ENCODE assay signal across 8 cellular contexts in the genomic region with DNA sequence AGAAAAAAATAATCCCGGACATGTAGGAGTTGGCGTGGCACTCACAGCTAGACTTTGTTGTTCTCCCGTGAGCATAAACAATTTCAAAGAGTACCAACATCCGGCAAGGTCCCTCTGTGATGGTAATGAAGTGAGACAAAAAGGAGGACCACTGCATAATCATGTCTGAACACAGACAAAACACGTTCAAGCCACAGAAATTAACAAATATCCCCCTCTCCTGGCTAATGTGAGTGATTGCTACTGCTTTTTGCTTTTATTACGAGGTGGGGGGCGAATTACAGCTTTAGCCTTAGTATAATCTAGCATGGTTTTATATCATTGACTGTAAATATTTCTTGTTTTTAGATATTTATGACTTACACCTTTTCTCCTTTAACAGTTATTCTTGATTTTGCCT.
A peak's percentile ranks its signal among the peaks of the same experiment; 100 is the strongest.
DNase-seq lines count a peak whose midpoint lies in the region; ATAC-seq and TF ChIP-seq lines count a peak whose summit lies in the region.

No MANE protein-coding gene starts in this region.

- TF ChIP-seq POLR2A in transverse colon (IDR thresholded peaks at IDR 0.05), result no peak
- no peak for TF ChIP-seq POLR2A in body of pancreas (IDR thresholded peaks at IDR 0.05)

- no peaks in the 10 kb centered on the region for H3K27me3 ChIP-seq in hepatocyte
- no peaks in the 10 kb centered on the region for H3K27me3 ChIP-seq in transverse colon
- no peaks in the 10 kb centered on the region for H3K27me3 ChIP-seq in body of pancreas

- intact Hi-C loops in transverse colon (cut with DNase I; ENCODE audit: low total_unique reads) (no loop called here), body of pancreas (cut with DNase I) (no loop called here)

- H3K9me2 ChIP-seq in hepatocyte (replicated peaks; ENCODE audit: insufficient read depth), result no peaks in the 10 kb centered on the region

- in situ Hi-C loops in transverse colon (cut with MboI; ENCODE audit: low pct_ligation_motif_present in 1 of 4, low pct_unique_long_range_greater_than_20kb in 1 of 4, low sequenced_read_pairs in 3 of 4), result no loop called here

- CTCF ChIA-PET in RWPE1 (lab: Yijun Ruan, JAX), result interaction anchor here (0.6 to 0.7 kb wide), 3 partner anchors 10 to 1444 kb away, joined by 3 read pairs; no protein-coding TSS in a partner anchor

- H3K27ac ChIP-seq in RWPE1 (no peak overlapping the region), hepatocyte (no peak overlapping the region), transverse colon (no peak overlapping the region), body of pancreas (no peak overlapping the region)

- TF ChIP-seq EP300 in transverse colon (IDR thresholded peaks at IDR 0.05; ENCODE audit: low read depth), result no peak

- DNase-seq in AG09319 (ENCODE audit: extremely low read depth, low read depth) (no peak), HT1080 (ENCODE audit: low read depth) (peak; percentile 23), RWPE1 (ENCODE audit: low spot score) (peak; percentile 24), hepatocyte (ENCODE audit: low spot score) (peak; percentile 25), transverse colon (no peak), body of pancreas (no peak)
- DNase-seq in activated effector memory CD4-positive, alpha-beta T cell treated with Interleukin-2 at 50 U/mL for 16 hours, result no peak
- no peak for DNase-seq in stimulated activated naive CD8-positive, alpha-beta T cell treated with anti-CD3 and anti-CD28 coated beads, Interleukin-15, Interleukin-2, amounts not matched to agents 100 U/mL and 50 U/mL, for 24 hours

- 23% methylated on average over 7 of the region's 7 CpGs for WGBS in hepatocyte (ENCODE audit: low lambda C conversion rate, missing lambda C conversion rate)
- WGBS in transverse colon (ENCODE audit: low coverage in 1 of 2), 2 donors, result 14 to 34% methylated on average over 3 to 7 of the region's 7 CpGs
- 9 to 16% methylated on average over 7 of the region's 7 CpGs for WGBS in body of pancreas, 2 donors

- no peaks in the 10 kb centered on the region for H4K20me1 ChIP-seq in hepatocyte (ENCODE audit: insufficient read depth, poor library complexity, severe bottlenecking)

- no peak for ATAC-seq in body of pancreas
- no peak for ATAC-seq in stimulated activated naive CD8-positive, alpha-beta T cell treated with anti-CD3 and anti-CD28 coated beads, Interleukin-15, Interleukin-2, amounts not matched to agents 100 U/mL and 50 U/mL, for 24 hours

- TF ChIP-seq CTCF in AG09319 (IDR thresholded peaks at IDR 0.05; ENCODE audit: low read depth, low read length), result peak; percentile 48
- peak; percentile 22; the same call in 1 of the 2 replicates for TF ChIP-seq CTCF in RWPE1 (conservative IDR thresholded peaks at IDR 0.05; ENCODE audit: low read depth)
- TF ChIP-seq CTCF in hepatocyte (IDR thresholded peaks at IDR 0.05; ENCODE audit: poor library complexity), result peak; percentile 61
- no peak for TF ChIP-seq CTCF in transverse colon (IDR thresholded peaks at IDR 0.05)
- TF ChIP-seq CTCF in body of pancreas (IDR thresholded peaks at IDR 0.05), result peak in 2 of 7 experiments; percentile 24 to 30

- H3K4me1 ChIP-seq in hepatocyte (ENCODE audit: insufficient read depth) (no peaks in the 10 kb centered on the region), transverse colon (no peaks in the 10 kb centered on the region), body of pancreas (no peaks in the 10 kb centered on the region)

- H3K4me2 ChIP-seq in hepatocyte, result no peak overlapping the region

- POLR2A ChIA-PET in RWPE1 (lab: Yijun Ruan, JAX; ENCODE audit: low non-redundant PET), result no interaction called here

- H3K4me3 ChIP-seq in hepatocyte (no peak overlapping the region), transverse colon (no peak overlapping the region), body of pancreas (no peak overlapping the region)

- H3K79me2 ChIP-seq in hepatocyte, result no peaks in the 10 kb centered on the region

- H2AFZ ChIP-seq in hepatocyte, result no peak overlapping the region

- H3K36me3 ChIP-seq in hepatocyte (replicated peaks; ENCODE audit: insufficient read depth, low read depth) (no peaks in the 10 kb centered on the region), transverse colon (no peaks in the 10 kb centered on the region), body of pancreas (replicated peaks in 1 of 2; ENCODE audit: insufficient read depth in 1 of 2, low read depth in 2 of 2) (no peaks in the 10 kb centered on the region)

- H3K9me3 ChIP-seq in hepatocyte (ENCODE audit: low read depth) (no peaks in the 10 kb centered on the region), transverse colon (no peaks in the 10 kb centered on the region), body of pancreas (no peaks in the 10 kb centered on the region)

Comparison
In these comparisons a context has a peak if more than half of its experiments do, and no peak if none do; other contexts are left out.
1. DNase-seq: peak in HT1080 (single experiment), RWPE1 (single experiment) and hepatocyte (single experiment); none in AG09319 (single experiment), transverse colon (single experiment), body of pancreas (0 of 4), activated effector memory CD4-positive, alpha-beta T cell treated with Interleukin-2 at 50 U/mL for 16 hours (single experiment) and stimulated activated naive CD8-positive, alpha-beta T cell treated with anti-CD3 and anti-CD28 coated beads, Interleukin-15, Interleukin-2, amounts not matched to agents 100 U/mL and 50 U/mL, for 24 hours (single experiment).
2. CTCF ChIP-seq: peak in AG09319 (single experiment), RWPE1 (single experiment) and hepatocyte (single experiment); none in transverse colon (0 of 5).